Comparison of ENCODE assay signal across 11 cellular contexts in genomic region chr11:3043315-3043871, GRCh38. TPM values are rescaled to one million over a fixed set of nuclear protein-coding genes. Genes with fewer than 3 reads are reported as not detected.
DNase-seq lines count a peak whose midpoint lies in the region; ATAC-seq and TF ChIP-seq lines count a peak whose summit lies in the region.
"Had no signal": no experiment of that assay in that cellular context is flagged by ENCODE, and none has a peak within 500 bp of the region (broad histone marks: within the 10 kb centered on the region; RNA-seq: fewer than 3 reads in every experiment).

No MANE protein-coding gene starts in this region.

- H3K27me3 Mint-ChIP-seq in osteocyte (ENCODE audit: unreplicated experiment): no peaks in the 10 kb centered on the region
- H3K27me3 Mint-ChIP-seq: activated naive CD8-positive, alpha-beta T cell treated with anti-CD3 and anti-CD28 coated beads, Interleukin-2, amount 10 ng/mL, durations not matched to agents 7 days and 5 days; B cell had no signal

- H3K4me3 ChIP-seq in adipocyte (ENCODE audit: low read length): peak overlapping the region; percentile 50

- H3K9ac ChIP-seq in adipocyte (ENCODE audit: low read length): peak overlapping the region; percentile 71

- H3K4me3 Mint-ChIP-seq in osteocyte (ENCODE audit: unreplicated experiment): no peak overlapping the region
- H3K4me3 Mint-ChIP-seq: activated naive CD8-positive, alpha-beta T cell treated with anti-CD3 and anti-CD28 coated beads, Interleukin-2, amount 10 ng/mL, durations not matched to agents 7 days and 5 days; B cell had no signal

- peaks cover 44% of the 10 kb centered on the region for H3K4me1 ChIP-seq in adipocyte (ENCODE audit: control insufficient read depth, insufficient read depth, low read length)

- peaks cover 66% of the 10 kb centered on the region for H3K36me3 ChIP-seq in adipocyte (ENCODE audit: control insufficient read depth, insufficient read depth, low read length, severe bottlenecking)

- no peak for TF ChIP-seq CTCF in osteocyte (IDR thresholded peaks at IDR 0.05)

- peaks cover 50% of the 10 kb centered on the region for H3K36me3 Mint-ChIP-seq in osteocyte (ENCODE audit: unreplicated experiment)

- H3K27me3 ChIP-seq in adipocyte (replicated peaks; ENCODE audit: control insufficient read depth, insufficient read depth, low read length): no peaks in the 10 kb centered on the region

- H3K27ac Mint-ChIP-seq in osteocyte (ENCODE audit: unreplicated experiment): peak overlapping the region; percentile 80
- H3K27ac Mint-ChIP-seq: activated naive CD8-positive, alpha-beta T cell treated with anti-CD3 and anti-CD28 coated beads, Interleukin-2, amount 10 ng/mL, durations not matched to agents 7 days and 5 days; B cell had no signal

- H3K9me3 Mint-ChIP-seq in osteocyte (ENCODE audit: unreplicated experiment): no peaks in the 10 kb centered on the region
- H3K9me3 Mint-ChIP-seq: activated naive CD8-positive, alpha-beta T cell treated with anti-CD3 and anti-CD28 coated beads, Interleukin-2, amount 10 ng/mL, durations not matched to agents 7 days and 5 days had no signal

- ATAC-seq in GM21576 (IDR thresholded peaks at IDR 0.05; ENCODE audit: unreplicated experiment): no peak

- DNase-seq in AG08396 (ENCODE audit: low spot score) (peak; percentile 73), adipocyte (ENCODE audit: low read depth) (no peak), glomerular visceral epithelial cell (ENCODE audit: extremely low spot score) (peak; percentile 64), osteocyte (ENCODE audit: extremely low spot score, unreplicated experiment) (no peak), NCI-H1105 (lab: John Stamatoyannopoulos, UW) (no peak), NCI-H2196 treated with DMSO at 0.1 percent for 48 hours (lab: John Stamatoyannopoulos, UW; ENCODE audit: unreplicated experiment) (no peak), KG1 (lab: John Stamatoyannopoulos, UW) (no peak)
- DNase-seq: activated naive CD8-positive, alpha-beta T cell treated with anti-CD3 and anti-CD28 coated beads, Interleukin-2, amount 10 ng/mL, durations not matched to agents 7 days and 5 days; NCI-H748 treated with DMSO at 0.1 percent for 48 hours had no signal

- peaks cover 46% of the 10 kb centered on the region for H3K4me1 Mint-ChIP-seq in osteocyte (ENCODE audit: unreplicated experiment)

- no peaks in the 10 kb centered on the region for H3K9me3 ChIP-seq in adipocyte (ENCODE audit: control insufficient read depth, low read length)

RNA-seq across cellular contexts. Expression of gene CARS1, which starts 13.8 kb away (rescaled TPM):
- total RNA-seq in osteocyte: 134 and 148 TPM in 2 replicates

RNA-seq across cellular contexts. Expression of gene NAP1L4, which starts 51.3 kb away (rescaled TPM):
- 147 and 148 TPM in 2 replicates for total RNA-seq in osteocyte

Comparison
In these comparisons a context has a peak if more than half of its experiments do, and no peak if none do; other contexts are left out.
1. DNase-seq: peak in AG08396 (single experiment) and glomerular visceral epithelial cell (single experiment); none in adipocyte (single experiment), osteocyte (single experiment), NCI-H1105 (single experiment), NCI-H2196 treated with DMSO at 0.1 percent for 48 hours (single experiment) and KG1 (single experiment).